Comparison of ENCODE assay signal across 20 cellular contexts in the genomic region with DNA sequence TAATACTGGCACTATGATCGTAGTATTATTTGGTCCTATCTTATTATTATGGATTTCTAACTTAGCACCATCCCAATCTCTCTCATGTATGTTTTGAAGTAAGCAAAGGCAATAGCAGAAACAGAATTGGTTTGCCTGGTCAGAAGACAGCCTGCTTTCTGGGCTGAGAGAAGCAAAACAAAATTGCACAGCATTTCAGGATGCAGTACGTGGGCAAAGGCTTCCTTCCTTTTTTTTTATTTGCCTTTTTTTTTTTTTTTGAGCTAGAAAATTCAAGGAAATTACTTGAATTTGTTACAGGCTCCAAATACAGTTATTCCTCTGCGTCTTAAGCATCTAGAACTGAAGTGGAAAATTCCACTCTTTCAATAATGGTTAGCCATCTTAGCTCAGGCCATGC. TPM values are rescaled to one million over a fixed set of nuclear protein-coding genes. Genes with fewer than 3 reads are reported as not detected.
DNase-seq lines count a peak whose midpoint lies in the region; ATAC-seq and TF ChIP-seq lines count a peak whose summit lies in the region.
"Had no signal": no experiment of that assay in that cellular context is flagged by ENCODE, and none has a peak within 500 bp of the region (broad histone marks: within the 10 kb centered on the region; RNA-seq: fewer than 3 reads in every experiment).

No MANE protein-coding gene starts in this region.

- no peaks in the 10 kb centered on the region for H3K9me3 Mint-ChIP-seq in endodermal cell

- no peaks in the 10 kb centered on the region for H4K20me1 ChIP-seq in BLaER1 treated with 17β-estradiol and CSF1 and Interleukin-3, amounts not matched to agents 10 nM and 100 nM

- TF ChIP-seq CTCF in left lung (IDR thresholded peaks at IDR 0.05): no peak
- no peak for TF ChIP-seq CTCF in endodermal cell (conservative IDR thresholded peaks at IDR 0.05)

- H3K4me2 ChIP-seq in BLaER1 treated with 17β-estradiol and CSF1 and Interleukin-3, amounts not matched to agents 10 nM and 100 nM: peak overlapping the region; percentile 28 to 91 (median 71); a peak in 21 of 22 replicates

- ATAC-seq in left lung (peak; percentile 49), GM19395 (IDR thresholded peaks at IDR 0.05; ENCODE audit: unreplicated experiment) (no peak)

- H3K4me1 ChIP-seq in BLaER1 treated with 17β-estradiol and CSF1 and Interleukin-3, amounts not matched to agents 10 nM and 100 nM: peaks cover 8 to 44% (median 23%) of the 10 kb centered on the region in 10 experiments
- H3K4me1 ChIP-seq in left lung (peaks cover 0 to 33% of the 10 kb centered on the region in 2 donors), endodermal cell (ENCODE audit: control insufficient read depth, insufficient read depth, low read length) (no peaks in the 10 kb centered on the region)
- H3K4me1 ChIP-seq: HAP-1 had no signal

- no peaks in the 10 kb centered on the region for H3K36me3 ChIP-seq in BLaER1 treated with 17β-estradiol and CSF1 and Interleukin-3, amounts not matched to agents 10 nM and 100 nM
- H3K36me3 ChIP-seq in left lung (no peaks in the 10 kb centered on the region), endodermal cell (ENCODE audit: control insufficient read depth, insufficient read depth, low read length) (no peaks in the 10 kb centered on the region)
- H3K36me3 ChIP-seq: HAP-1, SJCRH30 had no signal

- H3K27me3 Mint-ChIP-seq in endodermal cell (ENCODE audit: insufficient read depth): no peaks in the 10 kb centered on the region

- H3K9me3 ChIP-seq in BLaER1 treated with 17β-estradiol and CSF1 and Interleukin-3, amounts not matched to agents 10 nM and 100 nM (replicated peaks in 1 of 11): no peaks in the 10 kb centered on the region
- H3K9me3 ChIP-seq in left lung: no peaks in the 10 kb centered on the region
- H3K9me3 ChIP-seq in endodermal cell (ENCODE audit: control insufficient read depth, low read length): no peaks in the 10 kb centered on the region
- H3K9me3 ChIP-seq: HAP-1, SJCRH30 had no signal

- peak overlapping the region in 5 of 11 experiments; percentile 1 to 47 (median 20); a peak in 6 of 22 replicates for H3K27ac ChIP-seq in BLaER1 treated with 17β-estradiol and CSF1 and Interleukin-3, amounts not matched to agents 10 nM and 100 nM
- H3K27ac ChIP-seq in left lung (peak overlapping the region; percentile 30 to 89), endodermal cell (ENCODE audit: low read depth, low read length) (no peak overlapping the region)
- H3K27ac ChIP-seq: SJCRH30 had no signal

- peak; percentile 72 for DNase-seq in GDM1 (lab: John Stamatoyannopoulos, UW)
- DNase-seq in NOMO-1 treated with dmso at 0.1 percent for 144 hours (lab: John Stamatoyannopoulos, UW; ENCODE audit: unreplicated experiment): peak; percentile 54
- DNase-seq in left lung: no peak
- DNase-seq in endodermal cell: no peak
- DNase-seq in hippocampal formation (lab: John Stamatoyannopoulos, UW): no peak
- DNase-seq: COR-L47, DMS153, EL, IMR-90, NCI-H1092 treated with DMSO at 0.1 percent for 48 hours, NCI-H187, NCI-H2171, NCI-H82, SJCRH30, SW 1271 had no signal

- H3K27me3 ChIP-seq in BLaER1 treated with 17β-estradiol and CSF1 and Interleukin-3, amounts not matched to agents 10 nM and 100 nM: no peaks in the 10 kb centered on the region
- H3K27me3 ChIP-seq in left lung (no peaks in the 10 kb centered on the region), endodermal cell (ENCODE audit: control insufficient read depth, insufficient read depth, low read length, poor library complexity, severe bottlenecking) (no peaks in the 10 kb centered on the region)

- H3K36me3 Mint-ChIP-seq in endodermal cell (ENCODE audit: low read depth): peaks cover 6% of the 10 kb centered on the region

- no peak overlapping the region for H3K4me3 Mint-ChIP-seq in endodermal cell

- WGBS in endodermal cell (ENCODE audit: insufficient coverage in 1 of 2, insufficient read length in 1 of 2), 2 experiments: 97 to 100% methylated on average over 2 to 3 of the region's 3 CpGs

- no peaks in the 10 kb centered on the region for H3K4me1 Mint-ChIP-seq in endodermal cell

- no peak overlapping the region for H3K4me3 ChIP-seq in BLaER1 treated with 17β-estradiol and CSF1 and Interleukin-3, amounts not matched to agents 10 nM and 100 nM
- H3K4me3 ChIP-seq in left lung: peak overlapping the region in 1 of 2 donors; percentile 3
- no peak overlapping the region for H3K4me3 ChIP-seq in endodermal cell (ENCODE audit: low read length)
- H3K4me3 ChIP-seq: HAP-1, SJCRH30 had no signal

- H3K9ac ChIP-seq in BLaER1 treated with 17β-estradiol and CSF1 and Interleukin-3, amounts not matched to agents 10 nM and 100 nM: peak overlapping the region in 1 of 11 experiments; percentile 10; a peak in 2 of 22 replicates
- no peak overlapping the region for H3K9ac ChIP-seq in endodermal cell (ENCODE audit: extremely low read depth, low read length, poor library complexity, severe bottlenecking)

- intact Hi-C loops in left lung (cut with DNase I): no loop called here

- no peak overlapping the region for H3K27ac Mint-ChIP-seq in endodermal cell

RNA-seq across cellular contexts. Expression of a gene that starts 8.8 kb away (rescaled TPM):
- total RNA-seq in left lung (10 to 100 TPM in 1 of 2 donors, 1 to 10 TPM in 1; 2.2 to 12.2 TPM), endodermal cell (10 to 100 TPM in 1 of 2 donors, 1 to 10 TPM in 1; 1.3 to 24.3 TPM)
- polyA plus RNA-seq in endodermal cell (2013, experiment 1 of 2): 3.9 TPM
- 1.7 TPM for polyA plus RNA-seq in endodermal cell (2013, experiment 2 of 2)
- total RNA-seq: SJCRH30 had no signal

RNA-seq across cellular contexts. Expression of a gene that starts 35.6 kb away (rescaled TPM):
- total RNA-seq in left lung (10 to 100 TPM; 39.1 to 56.3 TPM), endodermal cell (10 to 100 TPM; 26.3 to 27.7 TPM)
- polyA plus RNA-seq in endodermal cell (2013, experiment 1 of 2): 20.5 TPM
- polyA plus RNA-seq in endodermal cell (2013, experiment 2 of 2): 20.2 TPM

RNA-seq across cellular contexts. Expression of a gene that starts 45.3 kb away (rescaled TPM):
- total RNA-seq in left lung: 1 to 10 TPM in 1 of 2 donors, under 1 TPM in 1; 0.73 to 1.1 TPM
- under 1 TPM; 0.13 to 0.29 TPM for total RNA-seq in endodermal cell
- 1.2 TPM for polyA plus RNA-seq in endodermal cell (2013, experiment 1 of 2)
- 1.4 TPM for polyA plus RNA-seq in endodermal cell (2013, experiment 2 of 2)
- total RNA-seq: IMR-90, NCI-H460 had no signal
- polyA plus RNA-seq: BJ had no signal

Comparison
In these comparisons a context has a peak if more than half of its experiments do, and no peak if none do; other contexts are left out.
1. DNase-seq: peak in GDM1 (single experiment) and NOMO-1 treated with dmso at 0.1 percent for 144 hours (single experiment); none in left lung (0 of 2), endodermal cell (single experiment) and hippocampal formation (0 of 2).